Comparison of ENCODE assay signal across 27 cellular contexts in the genomic region with DNA sequence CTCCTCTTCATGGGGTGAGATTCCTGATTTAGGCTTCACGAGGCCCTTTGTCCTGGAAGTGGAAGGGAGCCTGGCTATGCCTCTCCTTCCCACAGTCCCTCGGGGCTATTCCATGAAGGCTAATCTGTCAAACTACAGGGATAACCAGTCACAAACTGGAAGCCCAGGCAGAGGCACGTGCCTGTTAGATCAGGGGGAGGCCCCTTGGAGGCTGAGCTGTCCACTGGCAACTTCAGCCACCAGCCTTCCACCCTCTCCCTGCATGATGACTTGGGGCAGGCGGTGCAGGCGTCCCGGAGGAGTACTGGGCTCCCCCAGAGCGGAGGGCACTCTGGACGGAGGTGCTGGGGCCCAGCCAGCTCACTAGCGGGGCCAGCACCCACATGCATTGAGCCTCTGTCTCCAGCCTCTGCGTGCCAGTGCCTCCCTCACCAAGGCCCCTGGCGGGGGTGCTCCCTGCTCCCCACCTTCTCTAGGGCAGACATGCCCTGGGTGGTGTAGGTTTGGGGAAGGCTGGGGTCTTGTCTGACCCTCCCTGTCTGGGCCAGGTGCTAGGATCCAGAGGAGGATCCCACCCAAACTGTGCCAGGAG. TPM values are rescaled to one million over a fixed set of nuclear protein-coding genes. Genes with fewer than 3 reads are reported as not detected.
"Had no signal": no experiment of that assay in that cellular context is flagged by ENCODE, and none has a peak within 500 bp of the region (broad histone marks: within the 10 kb centered on the region; RNA-seq: fewer than 3 reads in every experiment).

No MANE protein-coding gene starts in this region.

- DNase-seq: activated B cell treated with CpG ODN at 0.5 μM for 24 hours; activated CD4-positive, alpha-beta memory T cell treated with anti-CD3 and anti-CD28 coated beads for 36 hours; activated CD4-positive, alpha-beta T cell treated with anti-CD3 and anti-CD28 coated beads for 1 hour; activated CD4-positive, alpha-beta T cell treated with anti-CD3 and anti-CD28 coated beads, Interleukin-2, amount 10 ng/mL, durations not matched to agents 7 days and 5 days; activated CD8-positive, alpha-beta memory T cell treated with anti-CD3 and anti-CD28 coated beads for 24 hours; activated effector memory CD4-positive, alpha-beta T cell treated with anti-CD3 and anti-CD28 coated beads, Interleukin-2, amount 50 U/mL, for 16 hours; activated naive CD4-positive, alpha-beta T cell treated with Interleukin-2 at 50 U/mL for 16 hours; activated naive CD8-positive, alpha-beta T cell treated with anti-CD3 and anti-CD28 coated beads, Interleukin-2, amount 50 U/mL, for 24 hours; activated T-cell treated with anti-CD3 and anti-CD28 coated beads, Interleukin-2, amount 50 U/mL, for 4 hours; amniotic stem cell; body of pancreas; NCI-H1092; NCI-H1417 treated with DMSO at 0.1 percent for 48 hours; NCI-H1694; NCI-H2029 treated with DMSO at 0.1 percent for 48 hours; NCI-H510A; NK-92 treated with Interleukin-12 subunit alpha and Interleukin-12 subunit beta, amount 100 ng/mL, for 24 hours; Peyer's patch; SHP77 treated with DMSO at 0.1 percent for 48 hours had no signal

- H3K27me3 ChIP-seq: ascending aorta, body of pancreas, Peyer's patch had no signal

- H3K27ac ChIP-seq: ascending aorta, body of pancreas, KMS-11, Peyer's patch, RWPE1 had no signal

- H3K27ac Mint-ChIP-seq: activated B cell treated with CpG ODN at 0.5 μM for 24 hours; activated CD4-positive, alpha-beta memory T cell treated with anti-CD3 and anti-CD28 coated beads for 36 hours; activated CD4-positive, alpha-beta T cell treated with anti-CD3 and anti-CD28 coated beads, Interleukin-2, amount 10 ng/mL, durations not matched to agents 7 days and 5 days; activated naive CD4-positive, alpha-beta T cell treated with anti-CD3 and anti-CD28 coated beads, Interleukin-2, amount 50 U/mL, for 72 hours; activated naive CD8-positive, alpha-beta T cell treated with anti-CD3 and anti-CD28 coated beads, Interleukin-2, amount 50 U/mL, for 24 hours; T-helper 1 cell treated with Interleukin-12 subunit alpha and Interleukin-12 subunit beta and Interleukin-4 antibody, amounts not matched to agents 30 μg/mL and 1 μg/mL, for 36 hours had no signal

- H3K9ac ChIP-seq: KMS-11 had no signal

- H3K4me3 Mint-ChIP-seq: activated B cell treated with CpG ODN at 0.5 μM for 24 hours; activated CD4-positive, alpha-beta memory T cell treated with anti-CD3 and anti-CD28 coated beads for 36 hours; activated CD4-positive, alpha-beta T cell treated with anti-CD3 and anti-CD28 coated beads, Interleukin-2, amount 10 ng/mL, durations not matched to agents 7 days and 5 days; activated naive CD8-positive, alpha-beta T cell treated with anti-CD3 and anti-CD28 coated beads, Interleukin-2, amount 50 U/mL, for 24 hours; activated T-cell treated with anti-CD3 and anti-CD28 coated beads, Interleukin-2, amount 50 U/mL, for 4 hours; central memory CD8-positive, alpha-beta T cell; T-helper 1 cell treated with Interleukin-12 subunit alpha and Interleukin-12 subunit beta and Interleukin-4 antibody, amounts not matched to agents 30 μg/mL and 1 μg/mL, for 36 hours had no signal

- H3K36me3 ChIP-seq: ascending aorta, Peyer's patch had no signal

- ATAC-seq: activated naive CD4-positive, alpha-beta T cell treated with anti-CD3 and anti-CD28 coated beads, Interleukin-2, amount 50 U/mL, for 72 hours; activated naive CD8-positive, alpha-beta T cell treated with anti-CD3 and anti-CD28 coated beads, Interleukin-2, amount 50 U/mL, for 24 hours; activated T-cell treated with anti-CD3 and anti-CD28 coated beads, Interleukin-2, amount 50 U/mL, for 4 hours; body of pancreas had no signal

- H3K9me3 Mint-ChIP-seq: activated B cell treated with CpG ODN at 0.5 μM for 24 hours; activated CD4-positive, alpha-beta memory T cell treated with anti-CD3 and anti-CD28 coated beads for 36 hours; activated CD4-positive, alpha-beta T cell treated with anti-CD3 and anti-CD28 coated beads, Interleukin-2, amount 10 ng/mL, durations not matched to agents 7 days and 5 days; activated naive CD4-positive, alpha-beta T cell treated with anti-CD3 and anti-CD28 coated beads, Interleukin-2, amount 50 U/mL, for 72 hours; activated naive CD8-positive, alpha-beta T cell treated with anti-CD3 and anti-CD28 coated beads, Interleukin-2, amount 50 U/mL, for 24 hours; activated T-cell treated with anti-CD3 and anti-CD28 coated beads, Interleukin-2, amount 50 U/mL, for 4 hours; central memory CD8-positive, alpha-beta T cell; T-helper 1 cell treated with Interleukin-12 subunit alpha and Interleukin-12 subunit beta and Interleukin-4 antibody, amounts not matched to agents 30 μg/mL and 1 μg/mL, for 36 hours had no signal

- H3K36me3 Mint-ChIP-seq: activated CD4-positive, alpha-beta memory T cell treated with anti-CD3 and anti-CD28 coated beads for 36 hours; activated naive CD4-positive, alpha-beta T cell treated with anti-CD3 and anti-CD28 coated beads, Interleukin-2, amount 50 U/mL, for 72 hours had no signal

- H3K4me3 ChIP-seq: ascending aorta, body of pancreas, Peyer's patch had no signal

- H3K9me3 ChIP-seq: ascending aorta, body of pancreas, Peyer's patch had no signal

- FAIRE-seq: bronchial epithelial cell had no signal

- H3K4me2 ChIP-seq: KMS-11 had no signal

- H3K27me3 Mint-ChIP-seq: activated CD4-positive, alpha-beta T cell treated with anti-CD3 and anti-CD28 coated beads, Interleukin-2, amount 10 ng/mL, durations not matched to agents 7 days and 5 days; central memory CD8-positive, alpha-beta T cell had no signal

- H3K4me1 Mint-ChIP-seq: activated B cell treated with CpG ODN at 0.5 μM for 24 hours; activated naive CD8-positive, alpha-beta T cell treated with anti-CD3 and anti-CD28 coated beads, Interleukin-2, amount 50 U/mL, for 24 hours; central memory CD8-positive, alpha-beta T cell had no signal

RNA-seq across cellular contexts. Expression of gene WNT11, which starts 42.9 kb away (rescaled TPM):
- total RNA-seq: activated CD4-positive, alpha-beta memory T cell treated with anti-CD3 and anti-CD28 coated beads for 36 hours; activated CD4-positive, alpha-beta T cell treated with anti-CD3 and anti-CD28 coated beads, Interleukin-2, amount 10 ng/mL, durations not matched to agents 7 days and 5 days; bronchial epithelial cell; MCF 10A had no signal
